5 cellular contexts compared by ENCODE assay signal in genomic region chr16:21063314-21063713, GRCh38.
DNase-seq lines count a peak whose midpoint lies in the region; ATAC-seq, FAIRE-seq and TF ChIP-seq lines count a peak whose summit lies in the region.
"Not testable (repeated sequence)": the region's sequence is repeated elsewhere in the genome, so short reads cannot be mapped to it uniquely, and the experiment has no call there.

No MANE protein-coding gene starts in this region.

- not testable (repeated sequence) for H4K20me1 ChIP-seq in GM23338 (replicated peaks; ENCODE audit: insufficient read depth)

- H3K27ac Mint-ChIP-seq in GM23338, WTC11: not testable (repeated sequence)

- not testable (repeated sequence) for TF ChIP-seq CTCF in GM23338 (conservative IDR thresholded peaks at IDR 0.05; ENCODE audit: low read depth in 2 of 2); WTC11 (IDR thresholded peaks at IDR 0.05)

- DNase-seq in GM23338 (ENCODE audit: low spot score); WTC11 (ENCODE audit: low spot score): not testable (repeated sequence)
- peak; percentile 12 for DNase-seq in cardiac septum (ENCODE audit: low spot score)

- POLR2A ChIA-PET in WTC11 (lab: Charles Lee), result not testable (repeated sequence)

- ATAC-seq in GM23338, WTC11: not testable (repeated sequence)

- H3K27ac ChIP-seq in GM23338 (ENCODE audit: low read depth), result not testable (repeated sequence)

- FAIRE-seq in A204.1 (lab: Jason Lieb, UNC) (peak; percentile 3), colon (lab: Jason Lieb, UNC) (peak; percentile 61)

- not testable (repeated sequence) for H3F3A ChIP-seq in GM23338 (replicated peaks; ENCODE audit: low read depth)

- not testable (repeated sequence) for H3K36me3 Mint-ChIP-seq in GM23338 (ENCODE audit: low read depth); WTC11

- H3K9me3 Mint-ChIP-seq in GM23338, WTC11: not testable (repeated sequence)

- not testable (repeated sequence) for H3K9me2 ChIP-seq in GM23338 (ENCODE audit: insufficient read depth)

- CTCF ChIA-PET in WTC11 (lab: Charles Lee), result interaction anchor here (1.4 kb wide), 1 partner anchor 62 kb away, joined by 4 read pairs; no protein-coding TSS in a partner anchor

- not testable (repeated sequence) for H3K4me1 ChIP-seq in GM23338 (ENCODE audit: insufficient read depth)

- H3K4me3 ChIP-seq in GM23338, result not testable (repeated sequence)

- not testable (repeated sequence) for H3K4me3 Mint-ChIP-seq in GM23338, WTC11

- not testable (repeated sequence) for H3K4me1 Mint-ChIP-seq in GM23338, WTC11

- intact Hi-C loops in cardiac septum (cut with DNase I), result not testable (repeated sequence)

- H3K4me2 ChIP-seq in GM23338, result not testable (repeated sequence)

- not testable (repeated sequence) for H3K27me3 ChIP-seq in GM23338 (ENCODE audit: insufficient read depth)

- not testable (repeated sequence) for H3K36me3 ChIP-seq in GM23338 (ENCODE audit: insufficient read depth)

- H3K79me2 ChIP-seq in GM23338 (replicated peaks; ENCODE audit: insufficient read depth), result not testable (repeated sequence)

- 0 out of 2 replicates have a peak overlapping the region, but pooled peaks have one; percentile 38 for H2AFZ ChIP-seq in GM23338

- H3K27me3 Mint-ChIP-seq in GM23338 (ENCODE audit: insufficient read depth, low read depth, poor library complexity); WTC11 (ENCODE audit: low read depth): not testable (repeated sequence)

TF ChIP-seq in WTC11, 78 proteins besides CTCF, POLR2A, EP300 and RAD21:
- peak; percentile 100 for TF ChIP-seq HMGA2 (CRISPR knock-in tag; IDR thresholded peaks at IDR 0.05)
